8 cellular contexts compared by ENCODE assay signal in the genomic region with DNA sequence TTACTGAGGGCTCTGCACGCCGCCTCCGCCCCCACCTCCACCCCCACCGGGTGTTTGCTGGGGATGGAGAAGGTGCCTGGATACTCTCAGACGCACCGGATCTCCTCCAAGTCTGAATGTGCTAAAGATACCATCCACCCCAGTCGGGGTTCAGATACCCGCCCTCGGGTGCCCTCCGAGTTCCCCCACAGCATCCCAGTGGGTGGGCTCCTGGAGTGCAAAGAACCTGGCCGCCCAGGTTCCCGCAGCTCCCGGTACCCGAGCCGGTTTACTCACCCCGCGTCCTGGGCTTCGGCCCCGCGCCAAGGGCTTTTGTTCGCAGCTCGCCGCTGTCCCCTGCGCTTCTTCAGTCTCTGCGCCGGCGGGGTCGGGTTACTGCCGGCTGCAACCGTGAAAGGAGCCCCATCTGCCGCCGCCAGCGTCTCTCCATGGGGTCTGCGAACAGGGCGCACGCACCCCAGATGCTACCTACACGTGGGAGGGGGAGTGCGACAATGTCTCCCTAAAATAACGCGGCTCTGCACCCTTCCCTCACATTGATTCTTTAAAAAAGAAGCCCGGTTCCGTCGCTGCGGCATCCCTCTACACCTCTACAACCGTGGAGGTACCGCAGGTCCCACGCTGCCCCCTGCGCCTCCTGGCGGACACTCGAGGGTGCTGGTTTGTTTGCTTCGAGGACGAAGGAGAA. TPM values are rescaled to one million over a fixed set of nuclear protein-coding genes. Genes with fewer than 3 reads are reported as not detected.
DNase-seq lines count a peak whose midpoint lies in the region; ATAC-seq lines count a peak whose summit lies in the region.

A gene (minus strand): TSS at position 606 of the 688 bp plus-strand sequence. CDS start 1,249 bp downstream, outside the sequence.

- DNase-seq in Right ventricle myocardium inferior (ENCODE audit: missing footprints) = peak; percentile 59
- DNase-seq in cardiac septum (ENCODE audit: low spot score) = no peak
- peak; percentile 61 for DNase-seq in NCI-H2196 (lab: John Stamatoyannopoulos, UW; ENCODE audit: unreplicated experiment)
- peak; percentile 71 to 73 for DNase-seq in activated CD4-positive, alpha-beta T cell treated with anti-CD3 and anti-CD28 coated beads, Interleukin-2, amount 50 U/mL, for 4 hours
- peak; percentile 72 for DNase-seq in dermis blood vessel endothelial cell
- DNase-seq in lung microvascular endothelial cell (ENCODE audit: low read depth in 2 of 2) = peak; percentile 56 to 67
- DNase-seq in stimulated activated CD8-positive, alpha-beta memory T cell treated with anti-CD3 and anti-CD28 coated beads, Interleukin-12 subunit alpha, Interleukin-12 subunit beta, amount 100 ng/mL, for 4 hours (ENCODE audit: low read depth) = peak; percentile 48

- ATAC-seq in Right ventricle myocardium inferior (peak; percentile 30), GM18873 (IDR thresholded peaks at IDR 0.05; ENCODE audit: low FRiP score, unreplicated experiment) (no peak)

- intact Hi-C loops in Right ventricle myocardium inferior (cut with DNase I) (loop anchor here (5.0 kb wide), 1 partner anchor 37 kb away; no protein-coding TSS in a partner anchor), cardiac septum (cut with DNase I) (no loop called here)

RNA-seq across cellular contexts. Expression of the gene that starts here (rescaled TPM):
- total RNA-seq in Right ventricle myocardium inferior (not detected), cardiac septum (not detected), dermis blood vessel endothelial cell (not detected in 2 replicates), lung microvascular endothelial cell (not detected in 2 replicates)

Comparison
In these comparisons a context has a peak if more than half of its experiments do, and no peak if none do; other contexts are left out.
1. Peak in DNase-seq and ATAC-seq in Right ventricle myocardium inferior; RNA of the gene not detected or under 1 TPM.
2. Peak in DNase-seq in dermis blood vessel endothelial cell; RNA of the gene not detected or under 1 TPM.
3. Peak in DNase-seq in lung microvascular endothelial cell; RNA of the gene not detected or under 1 TPM.